Comparison of ENCODE assay signal across 9 cellular contexts in genomic region chr4:24557036-24558022, GRCh38. TPM values are rescaled to one million over a fixed set of nuclear protein-coding genes. Genes with fewer than 3 reads are reported as not detected.
A peak's percentile ranks its signal among the peaks of the same experiment; 100 is the strongest.
DNase-seq lines count a peak whose midpoint lies in the region; ATAC-seq, FAIRE-seq and TF ChIP-seq lines count a peak whose summit lies in the region.
"Had no signal": no experiment of that assay in that cellular context is flagged by ENCODE, and none has a peak within 500 bp of the region (broad histone marks: within the 10 kb centered on the region; RNA-seq: fewer than 3 reads in every experiment).

No MANE protein-coding gene starts in this region.

- peaks cover 11% of the 10 kb centered on the region for H3K36me3 ChIP-seq in CD4-positive, alpha-beta memory T cell (ENCODE audit: insufficient read depth, low read length)
- H3K36me3 ChIP-seq in uterus, result no peaks in the 10 kb centered on the region

- peak; percentile 64 for ATAC-seq in HG02798 (IDR thresholded peaks at IDR 0.05; ENCODE audit: poor library complexity, unreplicated experiment)
- ATAC-seq in activated T-helper 17 cell treated with anti-CD3 and anti-CD28 coated beads, Interleukin-2, amount 50 U/mL, for 72 hours (replicated peaks), result peak; percentile 18

- no peaks in the 10 kb centered on the region for H3K27me3 Mint-ChIP-seq in CD4-positive, alpha-beta memory T cell
- H3K27me3 Mint-ChIP-seq in activated T-helper 17 cell treated with anti-CD3 and anti-CD28 coated beads, Interleukin-2, amount 50 U/mL, for 72 hours, result no peaks in the 10 kb centered on the region

- H3K4me3 Mint-ChIP-seq in CD4-positive, alpha-beta memory T cell, result peak overlapping the region in 7 of 8 donors; percentile 17 to 79 (median 50)
- H3K4me3 Mint-ChIP-seq in activated T-helper 17 cell treated with anti-CD3 and anti-CD28 coated beads, Interleukin-2, amount 50 U/mL, for 72 hours, result peak overlapping the region; percentile 44

- no peak overlapping the region for H3K4me3 ChIP-seq in CD4-positive, alpha-beta memory T cell (ENCODE audit: low read length in 2 of 2)
- no peak overlapping the region for H3K4me3 ChIP-seq in uterus

- TF ChIP-seq POLR2A in uterus (IDR thresholded peaks at IDR 0.05), result no peak

- peak overlapping the region; percentile 29 to 65 (median 49) for H3K27ac Mint-ChIP-seq in CD4-positive, alpha-beta memory T cell
- no peak overlapping the region for H3K27ac Mint-ChIP-seq in activated T-helper 17 cell treated with anti-CD3 and anti-CD28 coated beads, Interleukin-2, amount 50 U/mL, for 72 hours

- no peak for TF ChIP-seq CTCF in uterus (IDR thresholded peaks at IDR 0.05)

- peaks cover 50% of the 10 kb centered on the region for H3K4me1 ChIP-seq in CD4-positive, alpha-beta memory T cell (ENCODE audit: insufficient read depth, low read length)
- peaks cover 0 to 5% of the 10 kb centered on the region in 2 donors for H3K4me1 ChIP-seq in uterus

- H3K36me3 Mint-ChIP-seq in CD4-positive, alpha-beta memory T cell, result peaks cover 32 to 56% of the 10 kb centered on the region in 2 donors
- peaks cover 99% of the 10 kb centered on the region for H3K36me3 Mint-ChIP-seq in activated T-helper 17 cell treated with anti-CD3 and anti-CD28 coated beads, Interleukin-2, amount 50 U/mL, for 72 hours (ENCODE audit: low read depth)

- peaks cover 52 to 72% (median 62%) of the 10 kb centered on the region in 4 donors for H3K4me1 Mint-ChIP-seq in CD4-positive, alpha-beta memory T cell
- H3K4me1 Mint-ChIP-seq in activated T-helper 17 cell treated with anti-CD3 and anti-CD28 coated beads, Interleukin-2, amount 50 U/mL, for 72 hours, result peaks cover 42% of the 10 kb centered on the region

- H3K9me3 ChIP-seq in CD4-positive, alpha-beta memory T cell (ENCODE audit: control insufficient read depth in 1 of 2, low read length in 2 of 2), result no peaks in the 10 kb centered on the region
- H3K9me3 ChIP-seq in uterus, result no peaks in the 10 kb centered on the region

- POLR2A ChIA-PET in CD4-positive, alpha-beta memory T cell (lab: Charles Lee; ENCODE audit: partially characterized antibody), result interaction anchor here (2.4 kb wide), 1 partner anchor 27 kb away, joined by 9 read pairs; the partner anchor contains the start of gene DHX15

- no peak overlapping the region for H3K27ac ChIP-seq in CD4-positive, alpha-beta memory T cell (ENCODE audit: low read depth, low read length)
- H3K27ac ChIP-seq in uterus, result no peak overlapping the region

- peaks cover 0 to 4% (median 2%) of the 10 kb centered on the region in 8 donors for H3K9me3 Mint-ChIP-seq in CD4-positive, alpha-beta memory T cell
- H3K9me3 Mint-ChIP-seq in activated T-helper 17 cell treated with anti-CD3 and anti-CD28 coated beads, Interleukin-2, amount 50 U/mL, for 72 hours, result no peaks in the 10 kb centered on the region

- peak; percentile 84 for FAIRE-seq in islet of Langerhans (lab: Jason Lieb, UNC)

- intact Hi-C loops in CD4-positive, alpha-beta memory T cell (cut with micrococcal nuclease), result no loop called here
- intact Hi-C loops in uterus (cut with DNase I; ENCODE audit: low total_unique reads), result no loop called here
- intact Hi-C loops in posterior vena cava (cut with DNase I), result no loop called here

- no peaks in the 10 kb centered on the region for H3K27me3 ChIP-seq in CD4-positive, alpha-beta memory T cell (ENCODE audit: insufficient read depth, low read length)
- no peaks in the 10 kb centered on the region for H3K27me3 ChIP-seq in uterus

- CTCF ChIA-PET in CD4-positive, alpha-beta memory T cell (lab: Charles Lee; ENCODE audit: partially characterized antibody), result interaction anchor here (0.7 to 1.6 kb wide), 3 partner anchors 10 to 698 kb away, joined by 3 to 6 read pairs (median 4); no protein-coding TSS in a partner anchor

- no peak for DNase-seq in CD4-positive, alpha-beta memory T cell
- DNase-seq in uterus (no peak), posterior vena cava (ENCODE audit: low spot score) (no peak), NCI-H146 treated with DMSO at 0.1 percent for 48 hours (lab: John Stamatoyannopoulos, UW; ENCODE audit: unreplicated experiment) (no peak)
- DNase-seq in activated CD8-positive, alpha-beta memory T cell treated with anti-CD3 and anti-CD28 coated beads for 24 hours, result no peak
- DNase-seq: NCI-H146 had no signal

RNA-seq across cellular contexts. Expression of gene DHX15, which starts 27.0 kb away (rescaled TPM):
- total RNA-seq in CD4-positive, alpha-beta memory T cell, result 100 to 1,000 TPM; 129 to 131 TPM
- 10 to 100 TPM; 33.3 to 60.5 TPM for polyA plus RNA-seq in CD4-positive, alpha-beta memory T cell
- 100 to 1,000 TPM; 190 to 226 TPM for total RNA-seq in activated T-helper 17 cell treated with anti-CD3 and anti-CD28 coated beads, Interleukin-2, amount 50 U/mL, for 72 hours
- total RNA-seq in uterus, result 100 to 1,000 TPM; 113 to 334 (median 139) TPM
- total RNA-seq in posterior vena cava, result 10 to 100 TPM; 81.7 to 99.2 TPM
